Comparison of ENCODE assay signal across 8 cellular contexts in genomic region chr16:54285414-54286066, GRCh38.
DNase-seq lines count a peak whose midpoint lies in the region; ATAC-seq and TF ChIP-seq lines count a peak whose summit lies in the region.

No MANE protein-coding gene starts in this region.

- no peak for ATAC-seq in effector memory CD8-positive, alpha-beta T cell (replicated peaks)
- no peak for ATAC-seq in HG02588 (IDR thresholded peaks at IDR 0.05; ENCODE audit: unreplicated experiment)

- peaks cover 8% of the 10 kb centered on the region for H3K36me3 Mint-ChIP-seq in effector memory CD8-positive, alpha-beta T cell (ENCODE audit: insufficient read depth)
- H3K36me3 Mint-ChIP-seq in nephron progenitor cell (ENCODE audit: low read depth), result no peaks in the 10 kb centered on the region

- H3K27ac Mint-ChIP-seq in effector memory CD8-positive, alpha-beta T cell, result no peak overlapping the region
- H3K27ac Mint-ChIP-seq in nephron progenitor cell, result no peak overlapping the region

- peak overlapping the region; percentile 54 to 62 for H3K4me3 Mint-ChIP-seq in effector memory CD8-positive, alpha-beta T cell
- H3K4me3 Mint-ChIP-seq in nephron progenitor cell, result peak overlapping the region; percentile 87

- H3K4me1 Mint-ChIP-seq in effector memory CD8-positive, alpha-beta T cell (ENCODE audit: low read depth in 2 of 2), result peaks cover 10 to 15% of the 10 kb centered on the region in 2 donors
- H3K4me1 Mint-ChIP-seq in nephron progenitor cell, result peaks cover 57% of the 10 kb centered on the region

- peaks cover 69 to 95% of the 10 kb centered on the region in 2 donors for H3K27me3 Mint-ChIP-seq in effector memory CD8-positive, alpha-beta T cell
- peaks cover 86% of the 10 kb centered on the region for H3K27me3 Mint-ChIP-seq in nephron progenitor cell (ENCODE audit: low read depth, poor library complexity)

- DNase-seq in GF-D8 (lab: John Stamatoyannopoulos, UW) (peak; percentile 33), NCI-H226 (peak; percentile 11), nephron progenitor cell (peak; percentile 49), iPS-NIHi11 (ENCODE audit: low spot score) (no peak), HPDE6-E6E7 (ENCODE audit: extremely low spot score) (no peak)
- no peak for DNase-seq in effector memory CD8-positive, alpha-beta T cell
- DNase-seq in stimulated activated naive CD4-positive, alpha-beta T cell (lab: John Stamatoyannopoulos, UW), result no peak

- H3K9me3 Mint-ChIP-seq in effector memory CD8-positive, alpha-beta T cell, result no peaks in the 10 kb centered on the region
- H3K9me3 Mint-ChIP-seq in nephron progenitor cell, result no peaks in the 10 kb centered on the region

- no peak for TF ChIP-seq CTCF in nephron progenitor cell (IDR thresholded peaks at IDR 0.05)

Comparison
In these comparisons a context has a peak if more than half of its experiments do, and no peak if none do; other contexts are left out.
1. DNase-seq: peak in GF-D8 (single experiment), NCI-H226 (single experiment) and nephron progenitor cell (single experiment); none in effector memory CD8-positive, alpha-beta T cell (0 of 3), stimulated activated naive CD4-positive, alpha-beta T cell (0 of 6), iPS-NIHi11 (single experiment) and HPDE6-E6E7 (single experiment).